1 cellular context compared by ENCODE assay signal in genomic region chr5:135106610-135107009, GRCh38.
TF ChIP-seq lines count a peak whose summit lies in the region.

No MANE protein-coding gene starts in this region.

TF ChIP-seq in IMR-90, 13 proteins besides CTCF, POLR2A, EP300 and RAD21:
- TF ChIP-seq RFX5 (IDR thresholded peaks at IDR 0.05; ENCODE audit: low read depth, low read length) (no peak), FOS (IDR thresholded peaks at IDR 0.05; ENCODE audit: low read depth, low read length) (no peak), RCOR1 (IDR thresholded peaks at IDR 0.05; ENCODE audit: insufficient replicate concordance, low read length) (no peak), MAZ (IDR thresholded peaks at IDR 0.05; ENCODE audit: borderline replicate concordance, low read depth, low read length) (no peak), MAFK (IDR thresholded peaks at IDR 0.05; ENCODE audit: low read depth, low read length) (no peak), BHLHE40 (IDR thresholded peaks at IDR 0.05; ENCODE audit: low read depth, low read length) (no peak), SMC3 (IDR thresholded peaks at IDR 0.05; ENCODE audit: low read depth, low read length) (no peak), ELK1 (IDR thresholded peaks at IDR 0.05; ENCODE audit: borderline replicate concordance, low read depth, low read length) (no peak), NFE2L2 (IDR thresholded peaks at IDR 0.05; ENCODE audit: low read depth, low read length) (no peak), CHD1 (IDR thresholded peaks at IDR 0.05; ENCODE audit: low read depth, low read length) (no peak), MXI1 (IDR thresholded peaks at IDR 0.05; ENCODE audit: borderline replicate concordance, low read depth, low read length) (no peak), CEBPB (IDR thresholded peaks at IDR 0.05; ENCODE audit: low read depth, low read length) (no peak), USF2 (IDR thresholded peaks at IDR 0.05; ENCODE audit: low read depth, low read length) (no peak)
